ENCODE assay signal across 14 cellular contexts in genomic region chr1:4174291-4175200, GRCh38.
"Had no signal": no experiment of that assay in that cellular context is flagged by ENCODE, and none has a peak within 500 bp of the region (broad histone marks: within the 10 kb centered on the region; RNA-seq: fewer than 3 reads in every experiment).

No MANE protein-coding gene starts in this region.

- H3K9me3 ChIP-seq: adrenal gland, gastrocnemius medialis, lower lobe of right lung, mucosa of descending colon had no signal

- H3K36me3 ChIP-seq: adrenal gland, gastrocnemius medialis, lower lobe of right lung had no signal

- H3K27ac ChIP-seq: adrenal gland, gastrocnemius medialis, lower lobe of right lung had no signal

- DNase-seq: activated CD4-positive, alpha-beta T cell treated with anti-CD3 and anti-CD28 coated beads, Interleukin-2, amount 10 ng/mL, durations not matched to agents 24 days and 14 days; central memory CD4-positive, alpha-beta T cell; cortex of kidney; effector memory CD4-positive, alpha-beta T cell; gastrocnemius medialis; lower lobe of right lung; mucosa of descending colon; natural killer cell; nucleus accumbens; stimulated activated CD4-positive, alpha-beta T cell treated with anti-CD3 and anti-CD28 coated beads, Interleukin-4, amount 100 ng/mL, for 1 hour; stimulated activated CD8-positive, alpha-beta memory T cell treated with anti-CD3 and anti-CD28 coated beads, Interleukin-4, amount 100 ng/mL, for 48 hours; stimulated activated naive CD8-positive, alpha-beta T cell treated with anti-CD3 and anti-CD28 coated beads, Interleukin-15, Interleukin-2, amounts not matched to agents 100 U/mL and 50 U/mL, for 24 hours had no signal

- H3K27me3 ChIP-seq: adrenal gland had no signal

- H3K4me1 ChIP-seq: adrenal gland, gastrocnemius medialis, lower lobe of right lung had no signal

- ATAC-seq: gastrocnemius medialis; lower lobe of right lung; mucosa of descending colon; natural killer cell; stimulated activated naive CD8-positive, alpha-beta T cell treated with anti-CD3 and anti-CD28 coated beads, Interleukin-15, Interleukin-2, amounts not matched to agents 100 U/mL and 50 U/mL, for 24 hours; WTC11 had no signal

- H3K4me3 ChIP-seq: adrenal gland, gastrocnemius medialis, lower lobe of right lung, mucosa of descending colon had no signal
